17 cellular contexts compared by ENCODE assay signal in the genomic region with DNA sequence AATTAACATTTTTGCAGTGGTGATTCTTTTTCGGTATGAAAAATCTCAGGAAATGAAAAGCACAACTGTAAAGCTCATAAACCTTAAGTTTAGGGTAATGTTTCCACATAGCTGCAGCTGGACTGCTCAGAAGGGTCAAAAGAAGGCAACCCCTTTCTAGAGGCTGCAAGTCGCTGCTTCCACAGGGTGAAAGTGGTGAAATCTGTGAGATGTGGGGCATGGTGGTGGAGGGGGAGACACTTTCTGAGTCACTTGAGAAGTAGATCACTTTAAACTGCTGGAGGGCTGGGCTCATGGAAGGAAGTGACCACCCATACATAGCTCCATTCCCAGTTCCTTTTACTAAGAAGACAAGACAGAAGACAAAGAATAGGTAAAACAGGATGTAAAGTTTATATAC. TPM values are rescaled to one million over a fixed set of nuclear protein-coding genes. Genes with fewer than 3 reads are reported as not detected.
"Had no signal": no experiment of that assay in that cellular context is flagged by ENCODE, and none has a peak within 500 bp of the region (broad histone marks: within the 10 kb centered on the region; RNA-seq: fewer than 3 reads in every experiment).

No MANE protein-coding gene starts in this region.

- H3K4me1 Mint-ChIP-seq: activated CD4-positive, alpha-beta memory T cell treated with anti-CD3 and anti-CD28 coated beads, Interleukin-2, amount 10 ng/mL, durations not matched to agents 7 days and 5 days; activated CD8-positive, alpha-beta memory T cell treated with anti-CD3 and anti-CD28 coated beads, Interleukin-2, amount 10 ng/mL, durations not matched to agents 7 days and 5 days; stimulated activated naive B cell treated with anti-CD40 and anti-IgM and Interleukin-4, amounts not matched to agents 10 μg/mL and 1 μg/mL and 100 μg/mL, for 72 hours had no signal

- H3K36me3 ChIP-seq: right lobe of liver, thyroid gland had no signal

- H3K4me3 ChIP-seq: dorsolateral prefrontal cortex, right lobe of liver, smooth muscle cell, thyroid gland had no signal

- H3K27ac ChIP-seq: dorsolateral prefrontal cortex, parathyroid adenoma, right lobe of liver, thyroid gland had no signal

- H3K4me2 ChIP-seq: smooth muscle cell had no signal

- H3K36me3 Mint-ChIP-seq: activated CD8-positive, alpha-beta memory T cell treated with anti-CD3 and anti-CD28 coated beads, Interleukin-2, amount 10 ng/mL, durations not matched to agents 7 days and 5 days; memory B cell; stimulated activated naive B cell treated with anti-CD40 and anti-IgM and Interleukin-4, amounts not matched to agents 10 μg/mL and 1 μg/mL and 100 μg/mL, for 72 hours had no signal

- H2AFZ ChIP-seq: parathyroid adenoma had no signal

- H3K9me3 Mint-ChIP-seq: activated CD4-positive, alpha-beta memory T cell treated with anti-CD3 and anti-CD28 coated beads, Interleukin-2, amount 10 ng/mL, durations not matched to agents 7 days and 5 days; stimulated activated naive B cell treated with anti-CD40 and anti-IgM and Interleukin-4, amounts not matched to agents 10 μg/mL and 1 μg/mL and 100 μg/mL, for 72 hours had no signal

- H3K9ac ChIP-seq: parathyroid adenoma had no signal

- H3K27me3 ChIP-seq: right lobe of liver, thyroid gland had no signal

- H3K4me1 ChIP-seq: parathyroid adenoma, right lobe of liver, thyroid gland had no signal

- H3K4me3 Mint-ChIP-seq: activated CD4-positive, alpha-beta memory T cell treated with anti-CD3 and anti-CD28 coated beads, Interleukin-2, amount 10 ng/mL, durations not matched to agents 7 days and 5 days; activated CD8-positive, alpha-beta memory T cell treated with anti-CD3 and anti-CD28 coated beads, Interleukin-2, amount 10 ng/mL, durations not matched to agents 7 days and 5 days; activated naive CD8-positive, alpha-beta T cell; memory B cell; stimulated activated naive B cell treated with anti-CD40 and anti-IgM and Interleukin-4, amounts not matched to agents 10 μg/mL and 1 μg/mL and 100 μg/mL, for 72 hours had no signal

- DNase-seq: activated CD4-positive, alpha-beta memory T cell treated with anti-CD3 and anti-CD28 coated beads, Interleukin-2, amount 10 ng/mL, durations not matched to agents 7 days and 5 days; activated CD4-positive, alpha-beta T cell treated with anti-CD3 and anti-CD28 coated beads for 4 hours; activated CD8-positive, alpha-beta memory T cell treated with anti-CD3 and anti-CD28 coated beads, Interleukin-2, amount 10 ng/mL, durations not matched to agents 7 days and 5 days; anterior cingulate cortex; central memory CD4-positive, alpha-beta T cell; dorsolateral prefrontal cortex; right lobe of liver; stimulated activated CD4-positive, alpha-beta T cell treated with anti-CD3 and anti-CD28 coated beads, Interleukin-4, amount 100 ng/mL, for 4 hours; stimulated activated naive B cell treated with anti-CD40 and anti-IgM and Interleukin-4, amounts not matched to agents 10 μg/mL and 1 μg/mL and 100 μg/mL, for 72 hours; thyroid gland had no signal

- H3K79me2 ChIP-seq: parathyroid adenoma had no signal

- H3K9me3 ChIP-seq: right lobe of liver, thyroid gland had no signal

- H3K27ac Mint-ChIP-seq: activated CD4-positive, alpha-beta memory T cell treated with anti-CD3 and anti-CD28 coated beads, Interleukin-2, amount 10 ng/mL, durations not matched to agents 7 days and 5 days; activated CD8-positive, alpha-beta memory T cell treated with anti-CD3 and anti-CD28 coated beads, Interleukin-2, amount 10 ng/mL, durations not matched to agents 7 days and 5 days; activated naive CD8-positive, alpha-beta T cell; memory B cell; stimulated activated naive B cell treated with anti-CD40 and anti-IgM and Interleukin-4, amounts not matched to agents 10 μg/mL and 1 μg/mL and 100 μg/mL, for 72 hours had no signal

- ATAC-seq: activated CD8-positive, alpha-beta memory T cell treated with anti-CD3 and anti-CD28 coated beads, Interleukin-2, amount 10 ng/mL, durations not matched to agents 7 days and 5 days; right lobe of liver had no signal

RNA-seq across cellular contexts. Expression of gene SFRP2, which starts 8.7 kb away (rescaled TPM):
- total RNA-seq: activated CD4-positive, alpha-beta memory T cell treated with anti-CD3 and anti-CD28 coated beads, Interleukin-2, amount 10 ng/mL, durations not matched to agents 7 days and 5 days; activated CD8-positive, alpha-beta memory T cell treated with anti-CD3 and anti-CD28 coated beads, Interleukin-2, amount 10 ng/mL, durations not matched to agents 7 days and 5 days; glomerular endothelial cell; mononuclear cell; right lobe of liver had no signal

RNA-seq across cellular contexts. Expression of gene RNF175, which starts 20.4 kb away (rescaled TPM):
- total RNA-seq: activated CD4-positive, alpha-beta memory T cell treated with anti-CD3 and anti-CD28 coated beads, Interleukin-2, amount 10 ng/mL, durations not matched to agents 7 days and 5 days; activated CD8-positive, alpha-beta memory T cell treated with anti-CD3 and anti-CD28 coated beads, Interleukin-2, amount 10 ng/mL, durations not matched to agents 7 days and 5 days; glomerular endothelial cell; subcutaneous adipose tissue had no signal
